8 cellular contexts compared by ENCODE assay signal in the genomic region with DNA sequence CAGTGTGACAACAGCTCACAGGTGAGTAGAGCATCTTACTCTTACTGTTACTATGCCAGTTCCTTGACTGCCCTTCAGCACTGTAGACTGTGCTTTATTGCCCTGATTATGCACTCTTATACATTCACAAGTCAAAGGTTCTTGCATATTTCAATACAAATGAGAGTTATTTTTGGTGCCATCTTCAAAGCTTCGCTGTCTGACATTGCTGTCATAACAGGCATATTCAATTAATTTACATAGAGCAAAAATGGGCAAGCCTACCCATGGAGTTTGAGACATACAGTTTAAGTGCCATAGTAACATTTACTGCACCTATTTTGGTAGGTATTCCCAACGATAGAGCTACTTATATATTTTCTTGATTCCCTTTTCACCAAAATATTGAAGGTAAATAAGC.
"Had no signal": no experiment of that assay in that cellular context is flagged by ENCODE, and none has a peak within 500 bp of the region (broad histone marks: within the 10 kb centered on the region; RNA-seq: fewer than 3 reads in every experiment).

No MANE protein-coding gene starts in this region.

- H3K9ac ChIP-seq: GM23248 had no signal

- H3K36me3 ChIP-seq: HAP-1 had no signal

- H3K4me2 ChIP-seq: GM23338 had no signal

- H3K4me3 ChIP-seq: GM23248, GM23338, HAP-1 had no signal

- H2AFZ ChIP-seq: GM23248, GM23338 had no signal

- ATAC-seq: GM23338, HCT116 had no signal

- H3K9me3 ChIP-seq: HAP-1 had no signal

- DNase-seq: GM23248, GOT3, H7, H9, HFFc6 had no signal

- H3K27ac ChIP-seq: GM23248 had no signal

- H3K4me1 ChIP-seq: HAP-1 had no signal
